ENCODE assay signal across 17 cellular contexts in genomic region chr6:160831751-160832150, GRCh38.
"Had no signal": no experiment of that assay in that cellular context is flagged by ENCODE, and none has a peak within 500 bp of the region (broad histone marks: within the 10 kb centered on the region; RNA-seq: fewer than 3 reads in every experiment).

No MANE protein-coding gene starts in this region.

- ATAC-seq: activated CD4-positive, alpha-beta T cell treated with anti-CD3 and anti-CD28 coated beads for 36 hours; activated T-cell treated with anti-CD3 and anti-CD28 coated beads, Interleukin-2, amount 50 U/mL, for 4 hours; left cardiac atrium; lower lobe of right lung had no signal

- DNase-seq: activated CD4-positive, alpha-beta memory T cell treated with anti-CD3 and anti-CD28 coated beads, Interleukin-2, amount 10 ng/mL, durations not matched to agents 7 days and 5 days; activated CD4-positive, alpha-beta T cell treated with anti-CD3 and anti-CD28 coated beads for 36 hours; activated effector memory CD4-positive, alpha-beta T cell treated with anti-CD3 and anti-CD28 coated beads, Interleukin-2, amount 50 U/mL, for 16 hours; activated T-cell treated with anti-CD3 and anti-CD28 coated beads, Interleukin-2, amount 50 U/mL, for 4 hours; caudate nucleus; colonic mucosa; foreskin fibroblast; head of caudate nucleus; left cardiac atrium; lower lobe of right lung; naive B cell; occipital lobe; stomach; T-helper 2 cell; testis; upper lobe of left lung had no signal

- H3K4me1 ChIP-seq: colonic mucosa, lower lobe of right lung, right atrium auricular region, stomach, testis, upper lobe of left lung had no signal

- H3K27ac ChIP-seq: colonic mucosa, lower lobe of right lung, right atrium auricular region, stomach, testis, upper lobe of left lung had no signal

- H3K9me3 ChIP-seq: colonic mucosa, lower lobe of right lung, right atrium auricular region, stomach, testis, upper lobe of left lung had no signal

- H3K36me3 ChIP-seq: colonic mucosa, lower lobe of right lung, right atrium auricular region, stomach, upper lobe of left lung had no signal

- H3K4me3 ChIP-seq: colonic mucosa, lower lobe of right lung, right atrium auricular region, stomach, testis, upper lobe of left lung had no signal

- H3K27me3 ChIP-seq: colonic mucosa, right atrium auricular region, stomach, testis, upper lobe of left lung had no signal
